19 cellular contexts compared by ENCODE assay signal in the genomic region with DNA sequence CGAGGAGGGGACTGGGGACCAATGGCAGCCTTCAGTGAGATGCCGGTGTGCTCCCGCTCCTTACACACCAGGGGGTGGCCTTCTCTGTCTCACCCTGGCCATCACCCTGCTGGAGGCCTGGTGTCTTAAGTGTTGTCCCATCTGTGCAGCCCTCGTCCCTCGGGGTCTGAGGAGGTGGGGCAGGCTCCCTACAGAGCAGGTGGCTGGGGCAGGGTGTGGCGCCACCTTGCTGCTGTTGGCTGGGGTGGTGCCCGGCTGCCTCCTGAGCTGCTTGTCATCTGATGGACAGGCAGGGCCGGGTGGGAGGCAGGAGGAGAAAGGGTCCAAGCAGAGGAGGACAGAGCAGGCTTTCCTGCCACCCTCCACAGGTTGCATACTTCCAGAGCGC. TPM values are rescaled to one million over a fixed set of nuclear protein-coding genes. Genes with fewer than 3 reads are reported as not detected.
DNase-seq lines count a peak whose midpoint lies in the region; ATAC-seq, FAIRE-seq and TF ChIP-seq lines count a peak whose summit lies in the region.
"Had no signal": no experiment of that assay in that cellular context is flagged by ENCODE, and none has a peak within 500 bp of the region (broad histone marks: within the 10 kb centered on the region; RNA-seq: fewer than 3 reads in every experiment).

No MANE protein-coding gene starts in this region.

- no peak for FAIRE-seq in A549 (lab: Jason Lieb, UNC)
- FAIRE-seq: frontal cortex, GM18507 had no signal

- H3K4me1 Mint-ChIP-seq in GM23338: no peaks in the 10 kb centered on the region
- H3K4me1 Mint-ChIP-seq in WTC11: no peaks in the 10 kb centered on the region
- H3K4me1 Mint-ChIP-seq in MCF 10A (ENCODE audit: insufficient read depth, unreplicated experiment): peaks cover 18% of the 10 kb centered on the region

- TF ChIP-seq CTCF in A549 (IDR thresholded peaks at IDR 0.05) (no peak), GM23338 (conservative IDR thresholded peaks at IDR 0.05; ENCODE audit: low read depth in 2 of 2) (peak; percentile 43 to 75), WTC11 (IDR thresholded peaks at IDR 0.05) (no peak), MCF 10A (IDR thresholded peaks at IDR 0.05; ENCODE audit: unreplicated experiment) (no peak)

- intact Hi-C loops in left colon (cut with DNase I, micrococcal nuclease) (no loop called here), MCF 10A (cut with micrococcal nuclease) (no loop called here)

- WGBS in A549 (ENCODE audit: missing lambda C conversion rate): 88% methylated on average over 3 of the region's 9 CpGs

- no peak overlapping the region for H3K4me3 ChIP-seq in A549
- H3K4me3 ChIP-seq in GM23338: no peak overlapping the region
- H3K4me3 ChIP-seq: HAP-1, Peyer's patch, upper lobe of left lung had no signal

- ATAC-seq in A549 (peak; percentile 27 to 33; a peak in 4 of 6 replicates), GM23338 (peak; percentile 49), WTC11 (peak; percentile 66), left colon (peak; percentile 34), HG03175 (IDR thresholded peaks at IDR 0.05; ENCODE audit: unreplicated experiment) (no peak)

- no peak for TF ChIP-seq POLR2A in A549 (IDR thresholded peaks at IDR 0.05; ENCODE audit: low read length)

- no peak overlapping the region for H2AFZ ChIP-seq in GM23338

- 0 out of 2 replicates have a peak, but pooled peaks cover 5% of the 10 kb centered on the region for H3K79me2 ChIP-seq in GM23338 (replicated peaks; ENCODE audit: insufficient read depth)

- H3K27ac ChIP-seq in A549 (no peak overlapping the region), GM23338 (ENCODE audit: low read depth) (no peak overlapping the region)
- H3K27ac ChIP-seq: Peyer's patch had no signal

- 0 out of 2 replicates have a peak, but pooled peaks cover 7% of the 10 kb centered on the region for H3F3A ChIP-seq in GM23338 (replicated peaks; ENCODE audit: low read depth)

- H3K9me3 ChIP-seq in A549: no peaks in the 10 kb centered on the region
- H3K9me3 ChIP-seq: HAP-1, Peyer's patch, upper lobe of left lung had no signal

- no peaks in the 10 kb centered on the region for H3K27me3 ChIP-seq in GM23338 (ENCODE audit: insufficient read depth)
- H3K27me3 ChIP-seq: Peyer's patch, upper lobe of left lung had no signal

- BruUV-seq in MCF 10A (replicated peaks; lab: Mats Ljungman, UMichigan): no TSS peak

- H3K4me3 Mint-ChIP-seq in GM23338 (no peak overlapping the region), WTC11 (no peak overlapping the region), MCF 10A (ENCODE audit: unreplicated experiment) (no peak overlapping the region)
- H3K4me3 Mint-ChIP-seq: activated T-helper 1 cell treated with anti-CD3 and anti-CD28 coated beads, Interleukin-12 subunit alpha, Interleukin-12 subunit beta, Interleukin-2, Interleukin-4 antibody, amounts not matched to agents 30 ng/mL and 10 ng/mL and 1 ng/mL, durations not matched to agents 14 hours and 24 hours and 36 hours had no signal

- H3K27me3 Mint-ChIP-seq in GM23338 (ENCODE audit: insufficient read depth, low read depth, poor library complexity) (peaks cover 14% of the 10 kb centered on the region), WTC11 (ENCODE audit: low read depth) (no peaks in the 10 kb centered on the region), MCF 10A (ENCODE audit: insufficient read depth, unreplicated experiment) (no peaks in the 10 kb centered on the region)

- H3K36me3 Mint-ChIP-seq in GM23338 (ENCODE audit: low read depth): peaks cover 26% of the 10 kb centered on the region
- H3K36me3 Mint-ChIP-seq in WTC11: peaks cover 15% of the 10 kb centered on the region
- peaks cover 42% of the 10 kb centered on the region for H3K36me3 Mint-ChIP-seq in MCF 10A (ENCODE audit: insufficient read depth, unreplicated experiment)

- no peak for TF ChIP-seq RAD21 in A549 (conservative IDR thresholded peaks at IDR 0.05 in 1 of 2, IDR thresholded peaks at IDR 0.05 in 1 of 2)

- TF ChIP-seq EP300 in A549 (IDR thresholded peaks at IDR 0.05): no peak

- no peaks in the 10 kb centered on the region for H3K9me3 Mint-ChIP-seq in GM23338
- no peaks in the 10 kb centered on the region for H3K9me3 Mint-ChIP-seq in WTC11
- no peaks in the 10 kb centered on the region for H3K9me3 Mint-ChIP-seq in MCF 10A (ENCODE audit: unreplicated experiment)
- H3K9me3 Mint-ChIP-seq: activated T-helper 1 cell treated with anti-CD3 and anti-CD28 coated beads, Interleukin-12 subunit alpha, Interleukin-12 subunit beta, Interleukin-2, Interleukin-4 antibody, amounts not matched to agents 30 ng/mL and 10 ng/mL and 1 ng/mL, durations not matched to agents 14 hours and 24 hours and 36 hours had no signal

- no peak for DNase-seq in A549 (ENCODE audit: low read depth in 1 of 2, low spot score in 1 of 2)
- DNase-seq in GM23338 (ENCODE audit: low spot score): peak; percentile 37
- no peak for DNase-seq in WTC11 (ENCODE audit: low spot score)
- peak in 1 of 2 donors; percentile 17 for DNase-seq in left colon
- no peak for DNase-seq in MCF 10A (ENCODE audit: unreplicated experiment)
- DNase-seq in C1 segment of cervical spinal cord (lab: John Stamatoyannopoulos, UW): no peak
- DNase-seq in NCI-H1436 (lab: John Stamatoyannopoulos, UW): no peak
- DNase-seq: activated CD4-positive, alpha-beta T cell treated with anti-CD3 and anti-CD28 coated beads for 48 hours; anterior cingulate cortex; midbrain; NCI-H1048; T-helper 1 cell had no signal

- H4K20me1 ChIP-seq in GM23338 (replicated peaks; ENCODE audit: insufficient read depth): peaks cover 10% of the 10 kb centered on the region

- H3K36me3 ChIP-seq in GM23338 (ENCODE audit: insufficient read depth): no peaks in the 10 kb centered on the region

- H3K4me1 ChIP-seq in A549 (peaks cover 3% of the 10 kb centered on the region; the same call in 1 of the 3 replicates), GM23338 (ENCODE audit: insufficient read depth) (no peaks in the 10 kb centered on the region)
- H3K4me1 ChIP-seq: HAP-1 had no signal

- POLR2A ChIA-PET in A549 (lab: Yijun Ruan, JAX): no interaction called here
- POLR2A ChIA-PET in WTC11 (lab: Charles Lee): no interaction called here
- POLR2A ChIA-PET in MCF 10A (lab: Yijun Ruan, JAX): interaction anchor here (0.6 to 0.9 kb wide), 2 partner anchors 9 to 454 kb away, joined by 3 to 6 read pairs; no protein-coding TSS in a partner anchor

- H3K9me2 ChIP-seq in GM23338 (ENCODE audit: insufficient read depth): no peaks in the 10 kb centered on the region

- CTCF ChIA-PET in A549 (lab: Yijun Ruan, JAX): interaction anchor here (1.1 to 3.2 kb wide), 4 partner anchors 14 to 27 kb away, joined by 3 to 11 read pairs (median 4); no protein-coding TSS in a partner anchor
- CTCF ChIA-PET in WTC11 (lab: Charles Lee): interaction anchor here (0.5 to 2.2 kb wide), 11 partner anchors 9 to 661 kb away, joined by 3 to 20 read pairs (median 3); a partner anchor contains a TSS
- CTCF ChIA-PET in MCF 10A (lab: Yijun Ruan, JAX): interaction anchor here (0.6 to 1.0 kb wide), 6 partner anchors 13 to 1615 kb away, joined by 3 to 4 read pairs (median 3); a partner anchor contains a TSS

- H3K27ac Mint-ChIP-seq in GM23338: no peak overlapping the region
- H3K27ac Mint-ChIP-seq in WTC11: no peak overlapping the region
- no peak overlapping the region for H3K27ac Mint-ChIP-seq in MCF 10A (ENCODE audit: low read depth, unreplicated experiment)
- H3K27ac Mint-ChIP-seq: activated T-helper 1 cell treated with anti-CD3 and anti-CD28 coated beads, Interleukin-12 subunit alpha, Interleukin-12 subunit beta, Interleukin-2, Interleukin-4 antibody, amounts not matched to agents 30 ng/mL and 10 ng/mL and 1 ng/mL, durations not matched to agents 14 hours and 24 hours and 36 hours had no signal

- H3K4me2 ChIP-seq in A549 (no peak overlapping the region), GM23338 (no peak overlapping the region)

TF ChIP-seq in A549, 52 proteins besides CTCF, POLR2A, EP300 and RAD21 (continues in another document):
- TF ChIP-seq BHLHE40 (IDR thresholded peaks at IDR 0.05; ENCODE audit: low read depth, low read length) (no peak), HOXB5 (CRISPR knock-in tag; IDR thresholded peaks at IDR 0.05) (no peak), ESRRA (IDR thresholded peaks at IDR 0.05; ENCODE audit: borderline replicate concordance, low read length) (no peak), CBX2 (IDR thresholded peaks at IDR 0.05; ENCODE audit: borderline replicate concordance, low read depth) (no peak), EHF (CRISPR knock-in tag; IDR thresholded peaks at IDR 0.05) (no peak), NR3C1 (IDR thresholded peaks at IDR 0.05) (no peak), JUNB (IDR thresholded peaks at IDR 0.05) (no peak), HDAC2 (IDR thresholded peaks at IDR 0.05) (no peak)

TF ChIP-seq in GM23338, 12 proteins besides CTCF, POLR2A, EP300 and RAD21 (continues in another document):
- TF ChIP-seq ZNF331 (CRISPR knock-in tag; IDR thresholded peaks at IDR 0.05; ENCODE audit: low read depth): no peak

TF ChIP-seq in WTC11, 78 proteins besides CTCF, POLR2A, EP300 and RAD21 (continues in another document):
- TF ChIP-seq, protein P1, sequence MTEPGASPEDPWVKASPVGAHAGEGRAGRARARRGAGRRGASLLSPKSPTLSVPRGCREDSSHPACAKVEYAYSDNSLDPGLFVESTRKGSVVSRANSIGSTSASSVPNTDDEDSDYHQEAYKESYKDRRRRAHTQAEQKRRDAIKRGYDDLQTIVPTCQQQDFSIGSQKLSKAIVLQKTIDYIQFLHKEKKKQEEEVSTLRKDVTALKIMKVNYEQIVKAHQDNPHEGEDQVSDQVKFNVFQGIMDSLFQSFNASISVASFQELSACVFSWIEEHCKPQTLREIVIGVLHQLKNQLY (CRISPR knock-in tag; IDR thresholded peaks at IDR 0.05): no peak
- TF ChIP-seq FOXK1 (CRISPR knock-in tag; IDR thresholded peaks at IDR 0.05) (no peak), KAT7 (CRISPR knock-in tag; IDR thresholded peaks at IDR 0.05; ENCODE audit: borderline replicate concordance) (no peak), ZNF138 (CRISPR knock-in tag; conservative IDR thresholded peaks at IDR 0.05) (no peak)
- TF ChIP-seq, protein P2, sequence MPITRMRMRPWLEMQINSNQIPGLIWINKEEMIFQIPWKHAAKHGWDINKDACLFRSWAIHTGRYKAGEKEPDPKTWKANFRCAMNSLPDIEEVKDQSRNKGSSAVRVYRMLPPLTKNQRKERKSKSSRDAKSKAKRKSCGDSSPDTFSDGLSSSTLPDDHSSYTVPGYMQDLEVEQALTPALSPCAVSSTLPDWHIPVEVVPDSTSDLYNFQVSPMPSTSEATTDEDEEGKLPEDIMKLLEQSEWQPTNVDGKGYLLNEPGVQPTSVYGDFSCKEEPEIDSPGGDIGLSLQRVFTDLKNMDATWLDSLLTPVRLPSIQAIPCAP (CRISPR knock-in tag; IDR thresholded peaks at IDR 0.05): no peak

RNA-seq across cellular contexts. Expression of a gene that starts 25.9 kb away (rescaled TPM):
- 1.5 and 3.1 TPM in 2 replicates for polyA plus RNA-seq in A549 (2011; rRNA removed)
- polyA plus RNA-seq in A549 (2012; cell fraction: cytosol; rRNA removed): 4.2 and 6.5 TPM in 2 replicates
- 23.9 and 26.4 TPM in 2 replicates for polyA plus RNA-seq in A549 (2012; cell fraction: nucleus; rRNA removed)
- 16.8 to 21.3 TPM (median 17.3 TPM) in 3 replicates for polyA plus RNA-seq in A549 (2017; fragmentation: RNase III; extraction: RNeasy Plus Mini Kit Qiagen cat#74134 plus additional on column Dnase treatment)
- 12.0 and 15.8 TPM in 2 replicates for polyA minus RNA-seq in A549 (2011; rRNA and poly(A)+ RNA removed)
- total RNA-seq in GM23338 (2014; rRNA removed; shearing (Covaris generic)): 33.9 and 48.8 TPM in 2 replicates
- 14.3 and 16.1 TPM in 2 replicates for polyA plus RNA-seq in GM23338 (2016; fragmentation: Nextera tagmentation; extraction: Ambion mirVana)
- total RNA-seq in WTC11 (2021): 44.1 to 53.5 TPM (median 49.8 TPM) in 3 replicates
- 10 to 100 TPM; 35.9 to 43.4 TPM for total RNA-seq in left colon
- total RNA-seq in MCF 10A (2022): 44.5 and 46.9 TPM in 2 replicates

Comparison
In these comparisons a context has a peak if more than half of its experiments do, and no peak if none do; other contexts are left out.
1. CTCF ChIP-seq: peak in GM23338 (2 of 2); none in A549 (single experiment), WTC11 (single experiment) and MCF 10A (single experiment).